ENCODE assay signal across 5 cellular contexts in genomic region chr6:24671077-24671476, GRCh38. TPM values are rescaled to one million over a fixed set of nuclear protein-coding genes. Genes with fewer than 3 reads are reported as not detected.
"Had no signal": no experiment of that assay in that cellular context is flagged by ENCODE, and none has a peak within 500 bp of the region (broad histone marks: within the 10 kb centered on the region; RNA-seq: fewer than 3 reads in every experiment).

No MANE protein-coding gene starts in this region.

RNA-seq across cellular contexts. Expression of gene KIAA0319, which starts 25.1 kb away (rescaled TPM):
- total RNA-seq: Right ventricle myocardium inferior, Right ventricle myocardium superior, RPMI7951, SJCRH30, SJSA1 had no signal
